In the genomic region with DNA sequence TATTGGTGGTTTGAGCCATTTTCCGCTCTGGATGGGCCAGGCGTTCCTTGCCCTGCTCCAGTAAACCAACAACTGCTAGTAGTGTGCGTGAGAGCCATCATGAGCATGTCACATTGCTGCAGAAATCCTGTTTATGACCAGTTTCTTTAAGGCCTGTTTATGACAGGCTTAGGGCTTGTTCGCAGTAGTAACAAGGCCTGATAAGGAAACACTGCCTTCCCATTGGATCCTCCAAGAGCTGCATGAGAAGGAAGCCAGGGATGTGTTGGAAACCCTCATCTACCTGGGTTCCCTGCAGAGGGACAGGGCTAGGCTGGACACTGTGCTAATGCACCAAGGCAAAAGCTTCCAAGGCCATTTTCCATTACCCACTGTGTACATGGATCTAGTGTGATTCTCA, we compare ENCODE assay signal across 22 cellular contexts.
"Had no signal": no experiment of that assay in that cellular context is flagged by ENCODE, and none has a peak within 500 bp of the region (broad histone marks: within the 10 kb centered on the region; RNA-seq: fewer than 3 reads in every experiment).

No MANE protein-coding gene starts in this region.

- DNase-seq: Karpas-422, KG1, MG63, NCI-H1092, NCI-H1105 treated with DMSO at 0.1 percent for 48 hours, NCI-H1436, NCI-H187, NCI-H2029, NCI-H2081 treated with DMSO at 0.1 percent for 48 hours, NCI-H2171, NCI-H226, NCI-H446, NCI-H510A, NCI-H524 treated with DMSO at 0.1 percent for 48 hours, NCI-H69, NCI-H774, PC-3, SHP77, SK-N-SH, SW 1271 had no signal

- H3K27me3 ChIP-seq: MG63 had no signal

- H3K9ac ChIP-seq: SK-N-SH had no signal

- H3K36me3 ChIP-seq: MG63 had no signal

- H3K4me3 ChIP-seq: MG63 had no signal

- H3K9me3 ChIP-seq: MG63, SK-N-SH had no signal

- ATAC-seq: Panc1, PC-3 had no signal

- H3K4me2 ChIP-seq: SK-N-SH had no signal

- H3K27ac ChIP-seq: RWPE1 had no signal
